Comparison of ENCODE assay signal across 1 cellular context in the genomic region with DNA sequence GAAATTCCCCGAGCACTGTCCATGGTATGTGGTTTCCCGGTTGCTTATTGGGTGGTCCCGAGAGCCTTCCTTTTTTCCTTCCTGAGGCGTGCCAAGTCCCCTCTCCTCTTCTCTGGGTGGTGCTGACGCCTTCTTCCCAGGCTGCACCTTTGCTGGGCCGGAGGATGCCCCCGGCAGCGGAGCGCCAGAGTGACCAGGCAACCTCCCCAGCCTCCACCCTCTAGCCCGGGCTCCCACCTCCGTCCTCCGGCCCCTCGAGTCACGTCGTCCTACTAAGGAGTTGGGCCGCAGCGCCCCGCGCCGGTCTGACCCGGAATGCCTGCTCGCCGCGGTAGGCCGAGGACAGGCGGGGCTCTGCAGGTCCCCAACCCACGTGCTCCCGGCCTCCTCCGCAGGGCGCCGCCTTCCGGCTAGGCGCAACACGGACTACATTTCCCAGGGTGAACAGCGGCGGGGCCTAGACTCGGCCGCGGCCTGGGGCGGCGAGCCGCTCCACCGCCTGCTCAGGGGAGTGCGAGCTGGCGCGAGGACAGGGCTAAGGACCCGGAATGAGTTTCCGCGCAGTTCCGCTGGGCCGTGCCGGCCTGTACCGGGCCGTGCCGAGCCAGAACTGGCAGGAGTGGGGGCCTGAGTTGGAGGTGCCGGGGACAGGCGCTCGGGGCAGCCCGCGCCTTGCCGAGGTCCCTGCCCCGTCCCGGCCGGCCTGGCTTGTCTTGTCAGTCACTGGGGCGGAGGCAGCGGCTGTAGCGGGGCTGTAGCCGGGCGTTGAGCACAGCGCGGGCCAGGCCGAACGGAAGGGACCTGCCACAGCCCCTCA.
A peak's percentile ranks its signal among the peaks of the same experiment; 100 is the strongest.
TF ChIP-seq lines count a peak whose summit lies in the region.

TSS of gene IPO13 (plus strand) at position 707 of the 817 bp plus-strand sequence. CDS start 651 bp downstream, outside the sequence.

TF ChIP-seq in HEK293, 187 proteins besides CTCF, POLR2A, EP300 and RAD21 (continued from another document and continues in another):
- TF ChIP-seq ZNF692 (tag by site-specific recombination; IDR thresholded peaks at IDR 0.05), result peak; percentile 90
- TF ChIP-seq ZNF335 (tag by site-specific recombination; conservative IDR thresholded peaks at IDR 0.05), result peak; percentile 100
- TF ChIP-seq ZNF324 (tag by site-specific recombination; IDR thresholded peaks at IDR 0.05), result peak; percentile 99
- no peak for TF ChIP-seq ZNF140 (tag by site-specific recombination; IDR thresholded peaks at IDR 0.05)
- no peak for TF ChIP-seq ZNF549 (tag by site-specific recombination; IDR thresholded peaks at IDR 0.05)
- peak; percentile 89 for TF ChIP-seq ZEB2 (tag by site-specific recombination; IDR thresholded peaks at IDR 0.05)
- TF ChIP-seq ZNF623 (tag by site-specific recombination; IDR thresholded peaks at IDR 0.05), result no peak
- peak; percentile 96 for TF ChIP-seq ZBTB17 (tag by site-specific recombination; IDR thresholded peaks at IDR 0.05)
- peak; percentile 53; the same call in 1 of the 2 replicates for TF ChIP-seq ELK4 (IDR thresholded peaks at IDR 0.05; ENCODE audit: borderline replicate concordance, low read depth, low read length)
- TF ChIP-seq KLF7 (tag by site-specific recombination; IDR thresholded peaks at IDR 0.05; ENCODE audit: borderline replicate concordance), result peak; percentile 40; the same call in 1 of the 2 replicates
- TF ChIP-seq ZNF398 (tag by site-specific recombination; IDR thresholded peaks at IDR 0.05), result peak; percentile 41; the same call in 1 of the 2 replicates
- TF ChIP-seq ZNF660 (tag by site-specific recombination; IDR thresholded peaks at IDR 0.05), result peak; percentile 71
- TF ChIP-seq ZNF530 (tag by site-specific recombination; IDR thresholded peaks at IDR 0.05; ENCODE audit: low read depth), result no peak
- 0 out of 2 replicates have a peak, but pooled peaks have one; percentile 49 for TF ChIP-seq ZNF18 (tag by site-specific recombination; IDR thresholded peaks at IDR 0.05)
- TF ChIP-seq SALL2 (tag by site-specific recombination; IDR thresholded peaks at IDR 0.05; ENCODE audit: borderline replicate concordance), result peak; percentile 90; the same call in 1 of the 2 replicates
- peak; percentile 93 for TF ChIP-seq ZBTB7A (tag by site-specific recombination; IDR thresholded peaks at IDR 0.05; ENCODE audit: low read depth)
- no peak for TF ChIP-seq ZNF48 (tag by site-specific recombination; IDR thresholded peaks at IDR 0.05)
- TF ChIP-seq ATF2 (tag by site-specific recombination; IDR thresholded peaks at IDR 0.05; ENCODE audit: low read depth), result no peak
- peak; percentile 86 for TF ChIP-seq ZBTB26 (tag by site-specific recombination; optimal IDR thresholded peaks at IDR 0.05)
- TF ChIP-seq ZNF654 (tag by site-specific recombination; IDR thresholded peaks at IDR 0.05; ENCODE audit: low read depth), result peak; percentile 18
- peak; percentile 94 for TF ChIP-seq ZXDB (tag by site-specific recombination; IDR thresholded peaks at IDR 0.05)
- no peak for TF ChIP-seq ZNF112 (tag by site-specific recombination; IDR thresholded peaks at IDR 0.05)
- no peak for TF ChIP-seq ZNF510 (tag by site-specific recombination; IDR thresholded peaks at IDR 0.05; ENCODE audit: insufficient replicate concordance)
- TF ChIP-seq ZSCAN30 (tag by site-specific recombination; IDR thresholded peaks at IDR 0.05), result peak; percentile 65
- TF ChIP-seq, protein P1, sequence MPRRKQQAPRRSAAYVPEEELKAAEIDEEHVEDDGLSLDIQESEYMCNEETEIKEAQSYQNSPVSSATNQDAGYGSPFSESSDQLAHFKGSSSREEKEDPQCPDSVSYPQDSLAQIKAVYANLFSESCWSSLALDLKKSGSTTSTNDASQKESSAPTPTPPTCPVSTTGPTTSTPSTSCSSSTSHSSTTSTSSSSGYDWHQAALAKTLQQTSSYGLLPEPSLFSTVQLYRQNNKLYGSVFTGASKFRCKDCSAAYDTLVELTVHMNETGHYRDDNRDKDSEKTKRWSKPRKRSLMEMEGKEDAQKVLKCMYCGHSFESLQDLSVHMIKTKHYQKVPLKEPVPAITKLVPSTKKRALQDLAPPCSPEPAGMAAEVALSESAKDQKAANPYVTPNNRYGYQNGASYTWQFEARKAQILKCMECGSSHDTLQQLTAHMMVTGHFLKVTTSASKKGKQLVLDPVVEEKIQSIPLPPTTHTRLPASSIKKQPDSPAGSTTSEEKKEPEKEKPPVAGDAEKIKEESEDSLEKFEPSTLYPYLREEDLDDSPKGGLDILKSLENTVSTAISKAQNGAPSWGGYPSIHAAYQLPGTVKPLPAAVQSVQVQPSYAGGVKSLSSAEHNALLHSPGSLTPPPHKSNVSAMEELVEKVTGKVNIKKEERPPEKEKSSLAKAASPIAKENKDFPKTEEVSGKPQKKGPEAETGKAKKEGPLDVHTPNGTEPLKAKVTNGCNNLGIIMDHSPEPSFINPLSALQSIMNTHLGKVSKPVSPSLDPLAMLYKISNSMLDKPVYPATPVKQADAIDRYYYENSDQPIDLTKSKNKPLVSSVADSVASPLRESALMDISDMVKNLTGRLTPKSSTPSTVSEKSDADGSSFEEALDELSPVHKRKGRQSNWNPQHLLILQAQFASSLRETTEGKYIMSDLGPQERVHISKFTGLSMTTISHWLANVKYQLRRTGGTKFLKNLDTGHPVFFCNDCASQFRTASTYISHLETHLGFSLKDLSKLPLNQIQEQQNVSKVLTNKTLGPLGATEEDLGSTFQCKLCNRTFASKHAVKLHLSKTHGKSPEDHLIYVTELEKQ (tag by site-specific recombination; IDR thresholded peaks at IDR 0.05; ENCODE audit: borderline replicate concordance), result peak; percentile 52; the same call in 1 of the 2 replicates
- peak; percentile 92 for TF ChIP-seq EGR2 (tag by site-specific recombination; IDR thresholded peaks at IDR 0.05; ENCODE audit: low read depth)
- TF ChIP-seq ZNF175 (tag by site-specific recombination; IDR thresholded peaks at IDR 0.05), result no peak
- TF ChIP-seq, protein P2, sequence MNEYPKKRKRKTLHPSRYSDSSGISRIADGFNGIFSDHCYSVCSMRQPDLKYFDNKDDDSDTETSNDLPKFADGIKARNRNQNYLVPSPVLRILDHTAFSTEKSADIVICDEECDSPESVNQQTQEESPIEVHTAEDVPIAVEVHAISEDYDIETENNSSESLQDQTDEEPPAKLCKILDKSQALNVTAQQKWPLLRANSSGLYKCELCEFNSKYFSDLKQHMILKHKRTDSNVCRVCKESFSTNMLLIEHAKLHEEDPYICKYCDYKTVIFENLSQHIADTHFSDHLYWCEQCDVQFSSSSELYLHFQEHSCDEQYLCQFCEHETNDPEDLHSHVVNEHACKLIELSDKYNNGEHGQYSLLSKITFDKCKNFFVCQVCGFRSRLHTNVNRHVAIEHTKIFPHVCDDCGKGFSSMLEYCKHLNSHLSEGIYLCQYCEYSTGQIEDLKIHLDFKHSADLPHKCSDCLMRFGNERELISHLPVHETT (tag by site-specific recombination; IDR thresholded peaks at IDR 0.05), result peak; percentile 87; the same call in 1 of the 2 replicates
- peak; percentile 62 for TF ChIP-seq ZBTB48 (tag by site-specific recombination; IDR thresholded peaks at IDR 0.05)
- peak; percentile 89 for TF ChIP-seq ZNF24 (tag by site-specific recombination; IDR thresholded peaks at IDR 0.05)
- no peak for TF ChIP-seq ZNF548 (tag by site-specific recombination; IDR thresholded peaks at IDR 0.05)
- no peak for TF ChIP-seq HOXD13 (CRISPR knock-in tag; IDR thresholded peaks at IDR 0.05; ENCODE audit: borderline replicate concordance)
- TF ChIP-seq, protein P3, sequence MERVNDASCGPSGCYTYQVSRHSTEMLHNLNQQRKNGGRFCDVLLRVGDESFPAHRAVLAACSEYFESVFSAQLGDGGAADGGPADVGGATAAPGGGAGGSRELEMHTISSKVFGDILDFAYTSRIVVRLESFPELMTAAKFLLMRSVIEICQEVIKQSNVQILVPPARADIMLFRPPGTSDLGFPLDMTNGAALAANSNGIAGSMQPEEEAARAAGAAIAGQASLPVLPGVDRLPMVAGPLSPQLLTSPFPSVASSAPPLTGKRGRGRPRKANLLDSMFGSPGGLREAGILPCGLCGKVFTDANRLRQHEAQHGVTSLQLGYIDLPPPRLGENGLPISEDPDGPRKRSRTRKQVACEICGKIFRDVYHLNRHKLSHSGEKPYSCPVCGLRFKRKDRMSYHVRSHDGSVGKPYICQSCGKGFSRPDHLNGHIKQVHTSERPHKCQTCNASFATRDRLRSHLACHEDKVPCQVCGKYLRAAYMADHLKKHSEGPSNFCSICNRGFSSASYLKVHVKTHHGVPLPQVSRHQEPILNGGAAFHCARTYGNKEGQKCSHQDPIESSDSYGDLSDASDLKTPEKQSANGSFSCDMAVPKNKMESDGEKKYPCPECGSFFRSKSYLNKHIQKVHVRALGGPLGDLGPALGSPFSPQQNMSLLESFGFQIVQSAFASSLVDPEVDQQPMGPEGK (tag by site-specific recombination; IDR thresholded peaks at IDR 0.05), result peak; percentile 90
- TF ChIP-seq, protein P4, sequence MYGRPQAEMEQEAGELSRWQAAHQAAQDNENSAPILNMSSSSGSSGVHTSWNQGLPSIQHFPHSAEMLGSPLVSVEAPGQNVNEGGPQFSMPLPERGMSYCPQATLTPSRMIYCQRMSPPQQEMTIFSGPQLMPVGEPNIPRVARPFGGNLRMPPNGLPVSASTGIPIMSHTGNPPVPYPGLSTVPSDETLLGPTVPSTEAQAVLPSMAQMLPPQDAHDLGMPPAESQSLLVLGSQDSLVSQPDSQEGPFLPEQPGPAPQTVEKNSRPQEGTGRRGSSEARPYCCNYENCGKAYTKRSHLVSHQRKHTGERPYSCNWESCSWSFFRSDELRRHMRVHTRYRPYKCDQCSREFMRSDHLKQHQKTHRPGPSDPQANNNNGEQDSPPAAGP (tag by site-specific recombination; IDR thresholded peaks at IDR 0.05), result peak; percentile 94
- peak; percentile 81 for TF ChIP-seq GLIS1 (tag by site-specific recombination; IDR thresholded peaks at IDR 0.05)
- peak; percentile 86; the same call in 1 of the 2 replicates for TF ChIP-seq ZNF391 (tag by site-specific recombination; IDR thresholded peaks at IDR 0.05; ENCODE audit: borderline replicate concordance, low read depth)
- 0 out of 2 replicates have a peak, but pooled peaks have one; percentile 65 for TF ChIP-seq SCRT2 (tag by site-specific recombination; IDR thresholded peaks at IDR 0.05)
